In genomic region chrX:149825424-149825823, GRCh38 we compare ENCODE assay signal across 10 cellular contexts. TPM values are rescaled to one million over a fixed set of nuclear protein-coding genes. Genes with fewer than 3 reads are reported as not detected.
DNase-seq lines count a peak whose midpoint lies in the region; ATAC-seq and TF ChIP-seq lines count a peak whose summit lies in the region.
"Had no signal": no experiment of that assay in that cellular context is flagged by ENCODE, and none has a peak within 500 bp of the region (broad histone marks: within the 10 kb centered on the region; RNA-seq: fewer than 3 reads in every experiment).

No MANE protein-coding gene starts in this region.

- 0 to 2% methylated on average over 3 of the region's 3 CpGs for WGBS in body of pancreas, 2 donors

- H3K4me1 ChIP-seq in RWPE2 (ENCODE audit: insufficient read depth, poor library complexity, severe bottlenecking) (peaks cover 6% of the 10 kb centered on the region), body of pancreas (no peaks in the 10 kb centered on the region)
- H3K4me1 ChIP-seq: pancreas had no signal

- no peaks in the 10 kb centered on the region for H3K9me3 ChIP-seq in RWPE2 (ENCODE audit: severe bottlenecking)
- H3K9me3 ChIP-seq in body of pancreas, result no peaks in the 10 kb centered on the region
- H3K9me3 ChIP-seq: pancreas had no signal

- H3K27ac ChIP-seq in RWPE2 (ENCODE audit: poor library complexity, severe bottlenecking) (no peak overlapping the region), body of pancreas (no peak overlapping the region)
- H3K27ac ChIP-seq: pancreas had no signal

- TF ChIP-seq POLR2A in body of pancreas (IDR thresholded peaks at IDR 0.05), result no peak

- H3K36me3 ChIP-seq in RWPE2 (ENCODE audit: low read depth) (no peaks in the 10 kb centered on the region), body of pancreas (replicated peaks in 1 of 2; ENCODE audit: insufficient read depth in 1 of 2, low read depth in 2 of 2) (no peaks in the 10 kb centered on the region)
- H3K36me3 ChIP-seq: pancreas had no signal

- TF ChIP-seq CTCF in RWPE2 (IDR thresholded peaks at IDR 0.05; ENCODE audit: poor library complexity, severe bottlenecking) (peak; percentile 20), body of pancreas (IDR thresholded peaks at IDR 0.05) (peak in 5 of 7 experiments; percentile 14 to 26 (median 16))

- intact Hi-C loops in body of pancreas (cut with DNase I), result no loop called here

- ATAC-seq in RWPE2 (ENCODE audit: low read depth) (no peak), body of pancreas (no peak), left lobe of liver (no peak)
- ATAC-seq: pancreas had no signal

- DNase-seq in NCI-H2196 (lab: John Stamatoyannopoulos, UW; ENCODE audit: unreplicated experiment), result peak; percentile 1
- no peak for DNase-seq in NCI-H2196 treated with DMSO at 0.1 percent for 48 hours (lab: John Stamatoyannopoulos, UW; ENCODE audit: unreplicated experiment)
- DNase-seq in RWPE2 (ENCODE audit: low spot score), result no peak
- peak in 3 of 4 donors; percentile 7 to 51 (median 21) for DNase-seq in body of pancreas
- DNase-seq in stimulated activated CD4-positive, alpha-beta T cell treated with anti-CD3 and anti-CD28 coated beads, Interleukin-15, amount 100 ng/mL, for 24 hours, result peak; percentile 64
- no peak for DNase-seq in effector CD4-positive, alpha-beta T cell
- DNase-seq in left lobe of liver (ENCODE audit: low spot score), result no peak
- no peak for DNase-seq in NK-92 (lab: John Stamatoyannopoulos, UW; ENCODE audit: unreplicated experiment)

- no peaks in the 10 kb centered on the region for H3K27me3 ChIP-seq in RWPE2 (ENCODE audit: insufficient read depth, poor library complexity, severe bottlenecking)
- H3K27me3 ChIP-seq in body of pancreas, result no peaks in the 10 kb centered on the region

- H3K4me3 ChIP-seq in RWPE2 (ENCODE audit: severe bottlenecking), result no peak overlapping the region
- no peak overlapping the region for H3K4me3 ChIP-seq in body of pancreas
- H3K4me3 ChIP-seq: pancreas had no signal

RNA-seq across cellular contexts. Expression of gene MAGEA9, which starts 43.7 kb away (rescaled TPM):
- total RNA-seq in body of pancreas (not detected), left lobe of liver (not detected)
- total RNA-seq: activated CD8-positive, alpha-beta memory T cell treated with anti-CD3 and anti-CD28 coated beads for 36 hours; pancreas had no signal

RNA-seq across cellular contexts. Expression of gene HSFX1, which starts 51.6 kb away (rescaled TPM):
- total RNA-seq in body of pancreas (1 to 10 TPM in 1 of 2 donors, under 1 TPM in 1; 0.26 to 4.3 TPM), left lobe of liver (0.78 TPM)

RNA-seq across cellular contexts. Expression of gene MAGEA8, which starts 55.6 kb away (rescaled TPM):
- not detected for total RNA-seq in body of pancreas
- total RNA-seq in left lobe of liver, result not detected
- total RNA-seq: activated CD8-positive, alpha-beta memory T cell treated with anti-CD3 and anti-CD28 coated beads for 36 hours; pancreas had no signal

Comparison
In these comparisons a context has a peak if more than half of its experiments do, and no peak if none do; other contexts are left out.
1. DNase-seq: peak in NCI-H2196 (single experiment), body of pancreas (3 of 4) and stimulated activated CD4-positive, alpha-beta T cell treated with anti-CD3 and anti-CD28 coated beads, Interleukin-15, amount 100 ng/mL, for 24 hours (single experiment); none in NCI-H2196 treated with DMSO at 0.1 percent for 48 hours (single experiment), RWPE2 (single experiment), effector CD4-positive, alpha-beta T cell (single experiment), left lobe of liver (single experiment) and NK-92 (single experiment).